2 cellular contexts compared by ENCODE assay signal in the genomic region with DNA sequence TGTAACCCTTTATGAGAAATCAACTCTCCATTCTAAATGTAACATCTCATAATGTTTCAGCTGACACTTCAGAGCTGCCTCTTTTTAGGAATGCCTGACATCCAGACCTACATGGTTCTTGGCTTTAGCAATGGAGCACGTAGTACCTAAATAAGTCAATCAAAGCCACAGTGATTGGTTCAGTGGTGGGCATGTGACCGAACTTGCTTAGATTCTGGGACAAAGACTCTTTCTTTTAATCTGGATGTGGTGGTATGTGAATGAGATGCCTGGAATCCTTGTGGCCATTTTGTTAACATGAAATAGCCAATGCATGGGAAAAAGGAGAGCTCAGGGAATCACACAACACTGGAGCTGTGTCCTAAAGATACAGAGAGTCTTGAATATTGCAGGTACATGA.
TF ChIP-seq lines count a peak whose summit lies in the region.

No MANE protein-coding gene starts in this region.

TF ChIP-seq in IMR-90, 13 proteins besides CTCF, POLR2A, EP300 and RAD21:
- TF ChIP-seq SMC3 (IDR thresholded peaks at IDR 0.05; ENCODE audit: low read depth, low read length) = no peak
- TF ChIP-seq MAZ (IDR thresholded peaks at IDR 0.05; ENCODE audit: borderline replicate concordance, low read depth, low read length) = no peak
- TF ChIP-seq FOS (IDR thresholded peaks at IDR 0.05; ENCODE audit: low read depth, low read length) = no peak
- TF ChIP-seq, protein P1, sequence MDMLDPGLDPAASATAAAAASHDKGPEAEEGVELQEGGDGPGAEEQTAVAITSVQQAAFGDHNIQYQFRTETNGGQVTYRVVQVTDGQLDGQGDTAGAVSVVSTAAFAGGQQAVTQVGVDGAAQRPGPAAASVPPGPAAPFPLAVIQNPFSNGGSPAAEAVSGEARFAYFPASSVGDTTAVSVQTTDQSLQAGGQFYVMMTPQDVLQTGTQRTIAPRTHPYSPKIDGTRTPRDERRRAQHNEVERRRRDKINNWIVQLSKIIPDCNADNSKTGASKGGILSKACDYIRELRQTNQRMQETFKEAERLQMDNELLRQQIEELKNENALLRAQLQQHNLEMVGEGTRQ (IDR thresholded peaks at IDR 0.05; ENCODE audit: low read depth, low read length) = peak; percentile 51; the same call in 1 of the 2 replicates

TF ChIP-seq in WTC11, 78 proteins besides CTCF, POLR2A, EP300 and RAD21:
- TF ChIP-seq ZNF121 (CRISPR knock-in tag; IDR thresholded peaks at IDR 0.05) = no peak
